18 cellular contexts compared by ENCODE assay signal in the genomic region with DNA sequence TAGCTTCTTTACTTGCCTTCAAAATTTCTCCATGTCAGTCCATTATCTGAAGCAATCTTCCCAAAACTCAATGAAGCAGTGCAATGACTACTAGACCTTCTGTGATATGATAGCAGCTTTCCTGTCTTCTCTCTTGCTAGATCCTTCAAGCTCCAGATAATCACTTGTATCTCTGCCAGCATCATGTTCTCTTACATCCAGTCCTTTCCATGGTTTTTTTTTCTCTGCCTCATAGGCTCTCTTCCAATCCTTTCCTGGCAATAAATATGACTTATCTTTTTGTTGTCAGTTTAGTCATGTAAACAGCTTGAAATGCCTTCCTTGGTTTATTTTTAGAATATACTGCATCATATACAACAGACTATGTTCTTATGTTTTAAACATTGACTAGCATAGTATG.
"Had no signal": no experiment of that assay in that cellular context is flagged by ENCODE, and none has a peak within 500 bp of the region (broad histone marks: within the 10 kb centered on the region; RNA-seq: fewer than 3 reads in every experiment).

No MANE protein-coding gene starts in this region.

- H3K9me3 ChIP-seq: esophagus squamous epithelium, gastrocnemius medialis, lower lobe of right lung, sigmoid colon, transverse colon had no signal

- DNase-seq: activated CD4-positive, alpha-beta T cell treated with anti-CD3 and anti-CD28 coated beads for 48 hours; activated CD8-positive, alpha-beta memory T cell treated with anti-CD3 and anti-CD28 coated beads, Interleukin-2, amount 10 ng/mL, durations not matched to agents 7 days and 5 days; activated CD8-positive, alpha-beta T cell treated with anti-CD3 and anti-CD28 coated beads for 36 hours; activated effector memory CD4-positive, alpha-beta T cell treated with anti-CD3 and anti-CD28 coated beads, Interleukin-2, amount 50 U/mL, for 16 hours; activated naive CD4-positive, alpha-beta T cell treated with anti-CD3 and anti-CD28 coated beads, Interleukin-2, amount 50 U/mL, for 16 hours; activated T-cell treated with anti-CD3 and anti-CD28 coated beads for 4 hours; endodermal cell; esophagus squamous epithelium; gastrocnemius medialis; lower lobe of right lung; naive thymus-derived CD8-positive, alpha-beta T cell; sigmoid colon; stimulated activated CD4-positive, alpha-beta T cell treated with anti-CD3 and anti-CD28 coated beads, Interleukin-2, amount 100 ng/mL, for 48 hours; stimulated activated CD8-positive, alpha-beta memory T cell treated with anti-CD3 and anti-CD28 coated beads, Interleukin-4, amount 100 ng/mL, for 48 hours; stimulated activated naive B cell treated with anti-CD40 and anti-IgM and Interleukin-4, amounts not matched to agents 10 μg/mL and 1 μg/mL and 100 μg/mL, for 72 hours; transverse colon had no signal

- H3K27me3 ChIP-seq: esophagus squamous epithelium, gastrocnemius medialis, neural progenitor cell, sigmoid colon, transverse colon had no signal

- H3K9ac ChIP-seq: neural progenitor cell had no signal

- H3K4me1 ChIP-seq: esophagus squamous epithelium, gastrocnemius medialis, lower lobe of right lung, transverse colon had no signal

- H3K4me3 ChIP-seq: coronary artery, esophagus squamous epithelium, gastrocnemius medialis, lower lobe of right lung, neural progenitor cell, sigmoid colon, transverse colon had no signal

- H3K36me3 ChIP-seq: esophagus squamous epithelium, gastrocnemius medialis, lower lobe of right lung, neural progenitor cell, sigmoid colon, transverse colon had no signal
